28 cellular contexts compared by ENCODE assay signal in genomic region chr18:9021458-9021857, GRCh38.
"Had no signal": no experiment of that assay in that cellular context is flagged by ENCODE, and none has a peak within 500 bp of the region (broad histone marks: within the 10 kb centered on the region; RNA-seq: fewer than 3 reads in every experiment).

No MANE protein-coding gene starts in this region.

- DNase-seq: colonic mucosa; cortex of kidney; dermis blood vessel endothelial cell; dorsolateral prefrontal cortex; effector CD4-positive, alpha-beta T cell; effector CD8-positive, alpha-beta T cell; effector memory CD4-positive, alpha-beta T cell; effector memory CD8-positive, alpha-beta T cell; endodermal cell; erythroblast; esophagus squamous epithelium; foreskin fibroblast; foreskin keratinocyte; foreskin melanocyte; gastrocnemius medialis; glutamatergic neuron; head of caudate nucleus; heart left ventricle; heart right ventricle had no signal

- ATAC-seq: effector memory CD8-positive, alpha-beta T cell; esophagus mucosa; foreskin keratinocyte; gastrocnemius medialis; gastroesophageal sphincter; heart left ventricle; heart right ventricle had no signal

- H3K9me3 ChIP-seq: colonic mucosa, esophagus muscularis mucosa, esophagus squamous epithelium, gastrocnemius medialis, gastroesophageal sphincter had no signal

- H3K27ac ChIP-seq: colonic mucosa, dorsolateral prefrontal cortex, epithelial cell of prostate, foreskin keratinocyte had no signal

- H3K36me3 ChIP-seq: colonic mucosa, esophagus muscularis mucosa, esophagus squamous epithelium, gastrocnemius medialis, gastroesophageal sphincter, heart left ventricle, heart right ventricle had no signal

- H3K27me3 ChIP-seq: colonic mucosa, dorsolateral prefrontal cortex, esophagus muscularis mucosa, esophagus squamous epithelium, foreskin keratinocyte, gastrocnemius medialis, gastroesophageal sphincter, heart left ventricle, heart right ventricle had no signal

- FAIRE-seq: colon, endometrium, endothelial cell of umbilical vein, frontal cortex had no signal

- H3K4me3 ChIP-seq: colonic mucosa, coronary artery, dorsolateral prefrontal cortex, esophagus muscularis mucosa, esophagus squamous epithelium, gastrocnemius medialis, gastroesophageal sphincter, heart left ventricle, heart right ventricle had no signal
